ENCODE assay signal across 12 cellular contexts in the genomic region with DNA sequence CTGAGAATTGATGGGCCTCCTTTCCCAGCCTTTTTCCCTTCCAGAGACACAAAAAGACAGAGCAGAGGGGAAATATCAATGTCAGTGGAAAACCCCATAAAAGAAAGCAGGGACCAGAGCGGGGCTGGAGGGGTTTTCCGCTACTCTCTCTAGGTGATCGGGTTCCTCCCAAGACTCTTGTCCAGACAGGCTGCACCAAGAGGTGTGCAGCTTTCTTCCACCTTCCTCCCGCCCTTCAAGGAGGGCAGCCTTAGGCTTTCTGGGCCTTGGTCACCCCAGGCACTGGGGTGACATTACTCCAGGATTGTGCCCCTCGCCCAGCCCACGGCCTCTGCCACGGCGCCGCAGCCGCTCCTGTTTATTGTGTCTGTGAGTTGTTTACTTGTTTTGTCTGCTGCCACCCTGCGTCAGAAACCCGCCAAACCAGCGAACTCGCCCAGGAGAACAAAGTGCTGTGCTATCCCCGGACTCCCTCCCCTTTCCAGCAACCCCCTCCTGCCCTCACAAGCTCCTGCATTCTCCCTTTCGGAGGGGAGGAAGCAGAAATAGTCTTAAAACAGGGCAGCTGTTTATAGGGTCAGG. TPM values are rescaled to one million over a fixed set of nuclear protein-coding genes. Genes with fewer than 3 reads are reported as not detected.
DNase-seq lines count a peak whose midpoint lies in the region; ATAC-seq, FAIRE-seq and TF ChIP-seq lines count a peak whose summit lies in the region.
"Had no signal": no experiment of that assay in that cellular context is flagged by ENCODE, and none has a peak within 500 bp of the region (broad histone marks: within the 10 kb centered on the region; RNA-seq: fewer than 3 reads in every experiment).

No MANE protein-coding gene starts in this region.

- H3K36me3 Mint-ChIP-seq in nephron progenitor cell (ENCODE audit: low read depth) = peaks cover 37% of the 10 kb centered on the region

- TF ChIP-seq CTCF in GM06990 (IDR thresholded peaks at IDR 0.05; ENCODE audit: insufficient read depth, low read length, poor library complexity, severe bottlenecking) (peak; percentile 54), LNCAP (IDR thresholded peaks at IDR 0.05) (peak; percentile 42; the same call in 1 of the 2 replicates), K562 (IDR thresholded peaks at IDR 0.05 in 2 of 3, conservative IDR thresholded peaks at IDR 0.05 in 1 of 3; ENCODE audit: insufficient read depth in 2 of 3, low read depth in 1 of 3, low read length in 3 of 3) (peak in 1 of 3 experiments; percentile 24; a peak in 1 of 6 replicates), nephron progenitor cell (IDR thresholded peaks at IDR 0.05) (peak; percentile 12)

- no peak for TF ChIP-seq POLR2A in K562 (conservative IDR thresholded peaks at IDR 0.05)

- H3K4me1 ChIP-seq in K562 (replicated peaks in 1 of 2; ENCODE audit: control insufficient read depth in 2 of 2, insufficient read depth in 2 of 2, low read length in 2 of 2) = peaks cover 13 to 49% of the 10 kb centered on the region in 2 experiments
- H3K4me1 ChIP-seq: prostate gland had no signal

- no TSS peak for BruUV-seq in K562 (replicated peaks; lab: Mats Ljungman, UMichigan)

- H3K27ac ChIP-seq in K562 (ENCODE audit: extremely low read depth, low read depth, low read length) = no peak overlapping the region
- H3K27ac ChIP-seq: prostate gland had no signal

- peak overlapping the region; percentile 30 for H3K4me3 ChIP-seq in GM06990 (replicated peaks; ENCODE audit: low read depth, low read length)
- H3K4me3 ChIP-seq in K562 = no peak overlapping the region
- H3K4me3 ChIP-seq: prostate gland had no signal

- DNase-seq in GM06990 (ENCODE audit: extremely low read depth, insufficient read length) (peak; percentile 64), K562 (ENCODE audit: extremely low read depth in 1 of 4, low spot score in 3 of 4) (peak in 1 of 4 experiments; percentile 28), nephron progenitor cell (peak; percentile 66), NCI-H345 (lab: John Stamatoyannopoulos, UW) (no peak)
- no peak for DNase-seq in activated effector memory CD4-positive, alpha-beta T cell treated with anti-CD3 and anti-CD28 coated beads, Interleukin-2, amount 50 U/mL, for 16 hours
- DNase-seq: activated T-cell treated with anti-CD3 and anti-CD28 coated beads, Interleukin-2, amount 50 U/mL, for 4 hours; NCI-H1436 had no signal

- no peak overlapping the region for H2AFZ ChIP-seq in K562 (ENCODE audit: low read depth, low read length)

- no peak for ATAC-seq in K562
- no peak for ATAC-seq in HG02763 (IDR thresholded peaks at IDR 0.05; ENCODE audit: unreplicated experiment)
- ATAC-seq in GM18867 (IDR thresholded peaks at IDR 0.05; ENCODE audit: unreplicated experiment) = no peak
- ATAC-seq: activated T-cell treated with anti-CD3 and anti-CD28 coated beads, Interleukin-2, amount 50 U/mL, for 4 hours had no signal

- intact Hi-C loops in K562 (cut with micrococcal nuclease) = no loop called here

- peaks cover 3% of the 10 kb centered on the region; the same call in 2 of the 3 replicates for H3K79me2 ChIP-seq in K562 (ENCODE audit: control insufficient read depth, insufficient read depth, low read length)

- WGBS in K562 (ENCODE audit: insufficient coverage, low coverage, missing lambda C conversion rate) = 65% methylated on average over 8 of the region's 16 CpGs

- H3K36me3 ChIP-seq in GM06990 (ENCODE audit: control insufficient read depth, insufficient read depth, low read length) = no peaks in the 10 kb centered on the region
- no peaks in the 10 kb centered on the region for H3K36me3 ChIP-seq in K562 (ENCODE audit: control insufficient read depth, insufficient read depth, low read length)
- H3K36me3 ChIP-seq: prostate gland had no signal

- H3K27me3 ChIP-seq in GM06990 (replicated peaks; ENCODE audit: control insufficient read depth, insufficient read depth, low read length) = no peaks in the 10 kb centered on the region
- H3K27me3 ChIP-seq in K562 (ENCODE audit: control insufficient read depth in 2 of 2, insufficient read depth in 2 of 2, low read length in 2 of 2) = no peaks in the 10 kb centered on the region

- no peak for TF ChIP-seq EP300 in K562 (IDR thresholded peaks at IDR 0.05; ENCODE audit: low read length)

- H3K27me3 Mint-ChIP-seq in nephron progenitor cell (ENCODE audit: low read depth, poor library complexity) = peaks cover 6% of the 10 kb centered on the region

- H3K9me3 ChIP-seq in K562 (replicated peaks; ENCODE audit: control insufficient read depth, insufficient read depth, low read depth, low read length) = no peaks in the 10 kb centered on the region
- H3K9me3 ChIP-seq: prostate gland had no signal

- no peak overlapping the region for H3K4me2 ChIP-seq in K562 (ENCODE audit: insufficient read depth, low read length)

- no peak for TF ChIP-seq RAD21 in K562 (CRISPR knock-in tag; conservative IDR thresholded peaks at IDR 0.05 in 1 of 2, IDR thresholded peaks at IDR 0.05 in 1 of 2)

- H3K27ac Mint-ChIP-seq in nephron progenitor cell = peak overlapping the region; percentile 99

- H3K9me3 Mint-ChIP-seq in nephron progenitor cell = no peaks in the 10 kb centered on the region
- H3K9me3 Mint-ChIP-seq: activated T-cell treated with anti-CD3 and anti-CD28 coated beads, Interleukin-2, amount 50 U/mL, for 4 hours had no signal

- no peaks in the 10 kb centered on the region for H4K20me1 ChIP-seq in K562 (replicated peaks; ENCODE audit: control insufficient read depth, insufficient read depth, low read length)

- peak overlapping the region in 1 of 2 experiments; percentile 73; a peak in 2 of 4 replicates for H3K9ac ChIP-seq in K562 (ENCODE audit: insufficient read depth in 1 of 2, low read depth in 2 of 2, low read length in 2 of 2)

- CTCF ChIA-PET in K562 (lab: Yijun Ruan, JAX; ENCODE audit: low intra/inter-chr PET ratio) = no interaction called here

- no peaks in the 10 kb centered on the region for H3K9me1 ChIP-seq in K562 (ENCODE audit: control insufficient read depth, insufficient read depth, low read length)

- H3K4me3 Mint-ChIP-seq in nephron progenitor cell = peak overlapping the region; percentile 91
- H3K4me3 Mint-ChIP-seq: activated T-cell treated with anti-CD3 and anti-CD28 coated beads, Interleukin-2, amount 50 U/mL, for 4 hours had no signal

- FAIRE-seq in K562 (lab: Jason Lieb, UNC) = no peak
- FAIRE-seq: colon had no signal

- in situ Hi-C loops in K562 (cut with MboI) = loop anchor here (10.0 kb wide), 1 partner anchor 173 kb away; no protein-coding TSS in a partner anchor

- POLR2A ChIA-PET in K562 (lab: Yijun Ruan, JAX) = interaction anchor here (0.6 kb wide), 1 partner anchor 31 kb away, joined by 3 read pairs; no protein-coding TSS in a partner anchor

- peaks cover 60% of the 10 kb centered on the region for H3K4me1 Mint-ChIP-seq in nephron progenitor cell

RNA-seq across cellular contexts. Expression of a gene that starts 6.7 kb away (rescaled TPM):
- total RNA-seq in K562 (2011; cell fraction: chromatin; rRNA removed; ENCODE audit: low replicate concordance) = 7.1 and 7.3 TPM in 2 replicates
- total RNA-seq in K562 (2011; cell fraction: nucleolus; rRNA removed) = 2.8 and 3.0 TPM in 2 replicates
- total RNA-seq in K562 (2011; cell fraction: nucleoplasm; rRNA removed) = 3.9 and 4.4 TPM in 2 replicates
- total RNA-seq in K562 (2014; rRNA removed) (0.73 and 1.00 TPM in 2 replicates), K562 (2014; rRNA removed; fragmentation: Illumina TruSeq; extraction: Trizol) (0.57 and 1.0 TPM in 2 replicates), K562 (2015; rRNA removed; fragmentation: Illumina TruSeq; extraction: Trizol) (1.4 TPM in 2 replicates), K562 (2021) (3.2 and 4.0 TPM in 2 replicates)
- polyA plus RNA-seq in K562 (2011; rRNA removed) (2.0 and 2.8 TPM in 2 replicates), K562 (2014; fragmentation: Illumina TruSeq; extraction: Trizol) (3.4 and 3.5 TPM in 2 replicates), K562 (2014; fragmentation: Nextera tagmentation; extraction: Ambion mirVana) (under 1 TPM; 0.06 to 0.13 TPM), K562 (2014; rRNA removed) (2.3 and 3.5 TPM in 2 replicates)
- 1.5 and 1.8 TPM in 2 replicates for polyA plus RNA-seq in K562 (2011; cell fraction: cytosol; rRNA removed)
- polyA plus RNA-seq in K562 (2011; cell fraction: nucleus; rRNA removed) = 4.0 and 6.5 TPM in 2 replicates
- polyA plus RNA-seq in K562 (2012) = 2.8 and 3.8 TPM in 2 replicates
- polyA minus RNA-seq in K562 (2011; rRNA and poly(A)+ RNA removed) = 1.2 and 1.4 TPM in 2 replicates
- 0.64 and 0.76 TPM in 2 replicates for polyA minus RNA-seq in K562 (2011; cell fraction: cytosol; rRNA and poly(A)+ RNA removed)
- polyA minus RNA-seq in K562 (2011; cell fraction: nucleus; rRNA and poly(A)+ RNA removed) = 0.94 and 2.2 TPM in 2 replicates
- total RNA-seq: activated T-cell treated with anti-CD3 and anti-CD28 coated beads, Interleukin-2, amount 50 U/mL, for 4 hours had no signal

RNA-seq across cellular contexts. Expression of a gene that starts 11.3 kb away (rescaled TPM):
- 1.7 and 1.9 TPM in 2 replicates for total RNA-seq in K562 (2011; cell fraction: chromatin; rRNA removed; ENCODE audit: low replicate concordance)
- 0.83 and 0.92 TPM in 2 replicates for total RNA-seq in K562 (2011; cell fraction: nucleolus; rRNA removed)
- total RNA-seq in K562 (2011; cell fraction: nucleoplasm; rRNA removed) = 0.44 and 1.3 TPM in 2 replicates
- total RNA-seq in K562 (2014; rRNA removed) (0.18 and 0.53 TPM in 2 replicates), K562 (2014; rRNA removed; fragmentation: Illumina TruSeq; extraction: Trizol) (not detected in 2 replicates), K562 (2015; rRNA removed; fragmentation: Illumina TruSeq; extraction: Trizol) (0.14 TPM in 1 of 2 replicates, not detected in the other), K562 (2021) (0.31 and 0.40 TPM in 2 replicates)
- polyA plus RNA-seq in K562 (2011; rRNA removed) (not detected in 2 replicates), K562 (2014; fragmentation: Illumina TruSeq; extraction: Trizol) (0.10 TPM in 1 of 2 replicates, not detected in the other), K562 (2014; fragmentation: Nextera tagmentation; extraction: Ambion mirVana) (not detected), K562 (2014; rRNA removed) (0.44 TPM in 1 of 2 replicates, not detected in the other)
- polyA plus RNA-seq in K562 (2011; cell fraction: cytosol; rRNA removed) = not detected in 2 replicates
- polyA plus RNA-seq in K562 (2011; cell fraction: nucleus; rRNA removed) = 0.07 and 0.46 TPM in 2 replicates
- polyA plus RNA-seq in K562 (2012) = 0.11 TPM in 1 of 2 replicates, not detected in the other
- not detected in 2 replicates for polyA minus RNA-seq in K562 (2011; rRNA and poly(A)+ RNA removed)
- polyA minus RNA-seq in K562 (2011; cell fraction: cytosol; rRNA and poly(A)+ RNA removed) = not detected in 2 replicates
- polyA minus RNA-seq in K562 (2011; cell fraction: nucleus; rRNA and poly(A)+ RNA removed) = 0.22 and 0.40 TPM in 2 replicates
- total RNA-seq: activated T-cell treated with anti-CD3 and anti-CD28 coated beads, Interleukin-2, amount 50 U/mL, for 4 hours had no signal

RNA-seq across cellular contexts. Expression of a gene that starts 12.7 kb away (rescaled TPM):
- total RNA-seq in K562 (2011; cell fraction: chromatin; rRNA removed; ENCODE audit: low replicate concordance) = 6.6 and 8.3 TPM in 2 replicates
- 2.4 and 3.2 TPM in 2 replicates for total RNA-seq in K562 (2011; cell fraction: nucleolus; rRNA removed)
- 2.1 and 2.4 TPM in 2 replicates for total RNA-seq in K562 (2011; cell fraction: nucleoplasm; rRNA removed)
- total RNA-seq in K562 (2014; rRNA removed) (0.32 and 0.57 TPM in 2 replicates), K562 (2014; rRNA removed; fragmentation: Illumina TruSeq; extraction: Trizol) (0.62 and 0.80 TPM in 2 replicates), K562 (2015; rRNA removed; fragmentation: Illumina TruSeq; extraction: Trizol) (0.53 and 0.76 TPM in 2 replicates), K562 (2021) (0.72 and 0.95 TPM in 2 replicates)
- polyA plus RNA-seq in K562 (2011; rRNA removed) (0.57 TPM in 2 replicates), K562 (2014; fragmentation: Illumina TruSeq; extraction: Trizol) (1.3 and 1.4 TPM in 2 replicates), K562 (2014; fragmentation: Nextera tagmentation; extraction: Ambion mirVana) (under 1 TPM; 0.20 to 0.21 TPM), K562 (2014; rRNA removed) (0.94 and 1.1 TPM in 2 replicates)
- 0.29 and 0.31 TPM in 2 replicates for polyA plus RNA-seq in K562 (2011; cell fraction: cytosol; rRNA removed)
- 1.9 and 3.0 TPM in 2 replicates for polyA plus RNA-seq in K562 (2011; cell fraction: nucleus; rRNA removed)
- 0.62 and 1.4 TPM in 2 replicates for polyA plus RNA-seq in K562 (2012)
- 0.11 and 0.42 TPM in 2 replicates for polyA minus RNA-seq in K562 (2011; rRNA and poly(A)+ RNA removed)
- not detected in 2 replicates for polyA minus RNA-seq in K562 (2011; cell fraction: cytosol; rRNA and poly(A)+ RNA removed)
- 0.81 and 0.89 TPM in 2 replicates for polyA minus RNA-seq in K562 (2011; cell fraction: nucleus; rRNA and poly(A)+ RNA removed)
- total RNA-seq: activated T-cell treated with anti-CD3 and anti-CD28 coated beads, Interleukin-2, amount 50 U/mL, for 4 hours had no signal

RNA-seq across cellular contexts. Expression of a gene that starts 21.6 kb away (rescaled TPM):
- total RNA-seq in K562 (2011; cell fraction: chromatin; rRNA removed; ENCODE audit: low replicate concordance) = 7.4 and 10.3 TPM in 2 replicates
- 2.7 and 2.9 TPM in 2 replicates for total RNA-seq in K562 (2011; cell fraction: nucleolus; rRNA removed)
- 2.9 and 3.5 TPM in 2 replicates for total RNA-seq in K562 (2011; cell fraction: nucleoplasm; rRNA removed)
- total RNA-seq in K562 (2014; rRNA removed) (10.5 and 13.9 TPM in 2 replicates), K562 (2014; rRNA removed; fragmentation: Illumina TruSeq; extraction: Trizol) (5.7 and 8.0 TPM in 2 replicates), K562 (2015; rRNA removed; fragmentation: Illumina TruSeq; extraction: Trizol) (10.4 and 10.9 TPM in 2 replicates), K562 (2021) (9.3 and 9.9 TPM in 2 replicates)
- polyA plus RNA-seq in K562 (2011; rRNA removed) (1.1 and 1.7 TPM in 2 replicates), K562 (2014; fragmentation: Illumina TruSeq; extraction: Trizol) (8.8 and 9.9 TPM in 2 replicates), K562 (2014; fragmentation: Nextera tagmentation; extraction: Ambion mirVana) (1 to 10 TPM; 1.9 to 2.2 TPM), K562 (2014; rRNA removed) (5.1 and 10.4 TPM in 2 replicates)
- polyA plus RNA-seq in K562 (2011; cell fraction: cytosol; rRNA removed) = 3.4 and 8.0 TPM in 2 replicates
- polyA plus RNA-seq in K562 (2011; cell fraction: nucleus; rRNA removed) = 6.2 and 13.4 TPM in 2 replicates
- polyA plus RNA-seq in K562 (2012) = 8.6 and 12.0 TPM in 2 replicates
- polyA minus RNA-seq in K562 (2011; rRNA and poly(A)+ RNA removed) = 0.57 and 1.2 TPM in 2 replicates
- polyA minus RNA-seq in K562 (2011; cell fraction: cytosol; rRNA and poly(A)+ RNA removed) = 1.7 and 2.6 TPM in 2 replicates
- 1.8 and 1.9 TPM in 2 replicates for polyA minus RNA-seq in K562 (2011; cell fraction: nucleus; rRNA and poly(A)+ RNA removed)
- total RNA-seq: activated T-cell treated with anti-CD3 and anti-CD28 coated beads, Interleukin-2, amount 50 U/mL, for 4 hours had no signal

RNA-seq across cellular contexts. Expression of a gene that starts 32.1 kb away (rescaled TPM):
- 0.40 and 0.51 TPM in 2 replicates for total RNA-seq in K562 (2011; cell fraction: chromatin; rRNA removed; ENCODE audit: low replicate concordance)
- 0.50 TPM in 1 of 2 replicates, not detected in the other for total RNA-seq in K562 (2011; cell fraction: nucleolus; rRNA removed)
- 0.53 TPM in 1 of 2 replicates, not detected in the other for total RNA-seq in K562 (2011; cell fraction: nucleoplasm; rRNA removed)
- total RNA-seq in K562 (2014; rRNA removed) = 0.41 and 0.50 TPM in 2 replicates
- 0.25 and 0.41 TPM in 2 replicates for total RNA-seq in K562 (2014; rRNA removed; fragmentation: Illumina TruSeq; extraction: Trizol)
- total RNA-seq in K562 (2015; rRNA removed; fragmentation: Illumina TruSeq; extraction: Trizol) = 0.30 and 0.58 TPM in 2 replicates
- total RNA-seq in K562 (2021) = 0.75 and 1.1 TPM in 2 replicates
- polyA plus RNA-seq in K562 (2011; rRNA removed) = 0.38 and 0.73 TPM in 2 replicates
- polyA plus RNA-seq in K562 (2011; cell fraction: cytosol; rRNA removed) = 0.27 and 0.48 TPM in 2 replicates
- polyA plus RNA-seq in K562 (2011; cell fraction: nucleus; rRNA removed) = 1.7 and 2.0 TPM in 2 replicates
- 0.79 and 1.2 TPM in 2 replicates for polyA plus RNA-seq in K562 (2012)
- 0.36 and 0.71 TPM in 2 replicates for polyA plus RNA-seq in K562 (2014; fragmentation: Illumina TruSeq; extraction: Trizol)
- polyA plus RNA-seq in K562 (2014; fragmentation: Nextera tagmentation; extraction: Ambion mirVana) = under 1 TPM in 1 of 2 experiments, not detected in 1; 0.06 TPM
- 0.70 and 1.5 TPM in 2 replicates for polyA plus RNA-seq in K562 (2014; rRNA removed)
- not detected in 2 replicates for polyA minus RNA-seq in K562 (2011; rRNA and poly(A)+ RNA removed)
- polyA minus RNA-seq in K562 (2011; cell fraction: cytosol; rRNA and poly(A)+ RNA removed) = not detected in 2 replicates
- polyA minus RNA-seq in K562 (2011; cell fraction: nucleus; rRNA and poly(A)+ RNA removed) = 0.44 TPM in 1 of 2 replicates, not detected in the other

Comparison
In these comparisons a context has a peak if more than half of its experiments do, and no peak if none do; other contexts are left out.
1. DNase-seq: peak in GM06990 (single experiment) and nephron progenitor cell (single experiment); none in activated effector memory CD4-positive, alpha-beta T cell treated with anti-CD3 and anti-CD28 coated beads, Interleukin-2, amount 50 U/mL, for 16 hours (single experiment) and NCI-H345 (single experiment).